Comparison of ENCODE assay signal across 16 cellular contexts in the genomic region with DNA sequence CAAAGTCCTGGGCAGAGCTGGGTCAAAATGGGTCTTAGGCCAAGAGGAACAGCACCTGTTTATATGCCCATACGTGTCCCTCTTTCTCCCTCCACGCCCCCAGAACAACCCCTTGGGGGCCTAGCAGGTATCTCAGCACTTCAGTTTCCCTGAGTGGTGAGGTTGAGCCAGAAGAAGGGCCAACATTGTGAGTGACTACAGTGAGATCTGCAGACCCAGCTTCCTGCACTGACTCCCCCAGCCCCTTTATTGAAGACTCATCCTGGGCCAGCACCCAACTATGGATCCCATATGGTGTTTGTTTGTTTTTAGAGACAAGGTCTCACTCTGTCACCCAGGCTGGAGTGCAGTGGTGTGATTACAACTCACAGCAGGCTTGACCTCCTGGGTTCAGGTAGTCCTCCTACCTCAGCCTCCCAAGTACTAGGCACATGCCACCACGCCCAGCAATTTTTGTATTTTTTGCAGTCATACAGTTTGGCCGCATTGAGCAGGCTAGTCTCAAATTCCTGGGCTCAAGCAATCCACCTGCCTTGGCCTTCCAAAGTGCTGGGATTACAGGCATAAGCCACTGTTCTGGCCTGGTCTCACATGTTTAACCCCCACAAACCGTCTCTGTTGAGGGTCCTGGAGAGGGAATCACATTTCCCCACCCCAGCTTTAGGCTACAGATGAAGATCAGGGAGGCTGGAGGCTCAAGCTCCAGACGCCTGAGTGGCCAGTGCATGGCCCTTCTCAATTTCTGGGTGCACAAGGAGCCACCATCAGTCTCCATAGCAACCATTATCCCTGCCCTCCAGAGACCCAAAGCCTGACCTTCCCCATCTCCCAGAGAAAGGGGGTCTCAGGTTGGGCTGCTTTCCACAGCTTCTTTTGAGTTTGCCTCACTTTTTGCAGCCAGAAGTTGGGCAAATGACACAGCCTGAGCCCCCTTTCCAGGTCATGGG. TPM values are rescaled to one million over a fixed set of nuclear protein-coding genes. Genes with fewer than 3 reads are reported as not detected.
DNase-seq lines count a peak whose midpoint lies in the region; ATAC-seq, FAIRE-seq and TF ChIP-seq lines count a peak whose summit lies in the region.
"Had no signal": no experiment of that assay in that cellular context is flagged by ENCODE, and none has a peak within 500 bp of the region (broad histone marks: within the 10 kb centered on the region; RNA-seq: fewer than 3 reads in every experiment).

No MANE protein-coding gene starts in this region.

- H3K36me3 Mint-ChIP-seq in CD14-positive monocyte = peaks cover 10 to 16% of the 10 kb centered on the region in 2 donors
- peaks cover 6% of the 10 kb centered on the region for H3K36me3 Mint-ChIP-seq in endodermal cell (ENCODE audit: low read depth)

- no peaks in the 10 kb centered on the region for H4K20me1 ChIP-seq in HCT116 (ENCODE audit: insufficient read depth)

- no peak for TF ChIP-seq RAD21 in HCT116 (IDR thresholded peaks at IDR 0.05; ENCODE audit: low read depth)

- peaks cover 0 to 10% (median 6%) of the 10 kb centered on the region in 7 donors for H3K9me3 Mint-ChIP-seq in CD14-positive monocyte
- H3K9me3 Mint-ChIP-seq in endodermal cell = no peaks in the 10 kb centered on the region
- H3K9me3 Mint-ChIP-seq: activated naive CD4-positive, alpha-beta T cell treated with anti-CD3 and anti-CD28 coated beads for 36 hours had no signal

- H3K27ac ChIP-seq in HCT116 (ENCODE audit: low read depth, low read length) (peak overlapping the region; percentile 88; the same call in 1 of the 2 replicates), endodermal cell (ENCODE audit: low read depth, low read length) (no peak overlapping the region), pancreas (peak overlapping the region; percentile 93 to 96 (median 94))
- H3K27ac ChIP-seq: coronary artery, HL-60 had no signal

- BruUV-seq in HCT116 (replicated peaks; lab: Mats Ljungman, UMichigan) = no TSS peak

- no peak for FAIRE-seq in pancreas (lab: Jason Lieb, UNC)

- 0 out of 2 replicates have a peak overlapping the region, but pooled peaks have one; percentile 95 for H3K4me2 ChIP-seq in HCT116 (ENCODE audit: low read length)

- H3K27me3 ChIP-seq in HCT116 (ENCODE audit: insufficient read depth, low read length) = no peaks in the 10 kb centered on the region
- H3K27me3 ChIP-seq in endodermal cell (ENCODE audit: control insufficient read depth, insufficient read depth, low read length, poor library complexity, severe bottlenecking) = peaks cover 35% of the 10 kb centered on the region
- no peaks in the 10 kb centered on the region for H3K27me3 ChIP-seq in pancreas

- H3K4me1 Mint-ChIP-seq in CD14-positive monocyte (peaks cover 35% of the 10 kb centered on the region), endodermal cell (peaks cover 25% of the 10 kb centered on the region)

- H3K4me3 Mint-ChIP-seq in CD14-positive monocyte = peak overlapping the region in 1 of 2 donors; percentile 81
- peak overlapping the region; percentile 55 for H3K4me3 Mint-ChIP-seq in endodermal cell

- RAD21 ChIA-PET in HCT116 (lab: Charles Lee; ENCODE audit: low non-redundant PET in 1 of 2, low total read pairs in 2 of 2, uncharacterized antibody in 2 of 2, unreplicated experiment in 2 of 2) = no interaction called here

- POLR2A ChIA-PET in HCT116 (lab: Charles Lee) = no interaction called here

- DNase-seq in CD14-positive monocyte (ENCODE audit: low spot score) (peak; percentile 32), HCT116 (ENCODE audit: low read depth, low spot score) (no peak), endodermal cell (no peak), pancreas (peak in 5 of 6 donors; percentile 8 to 45 (median 15)), left lobe of liver (ENCODE audit: low spot score) (no peak)
- DNase-seq: activated CD4-positive, alpha-beta T cell treated with anti-CD3 and anti-CD28 coated beads for 1 hour; activated naive CD4-positive, alpha-beta T cell treated with anti-CD3 and anti-CD28 coated beads for 36 hours; DMS153; foreskin fibroblast; NCI-H524 treated with DMSO at 0.1 percent for 48 hours; SIG-M5 had no signal

- H3K9me3 ChIP-seq in HCT116 (ENCODE audit: control insufficient read depth in 1 of 2, insufficient read depth in 1 of 2, low read depth in 1 of 2, low read length in 2 of 2) (no peaks in the 10 kb centered on the region), endodermal cell (ENCODE audit: control insufficient read depth, low read length) (no peaks in the 10 kb centered on the region), pancreas (no peaks in the 10 kb centered on the region)

- H3K4me3 ChIP-seq in HCT116 (replicated peaks in 1 of 2; ENCODE audit: low read depth in 1 of 2, low read length in 2 of 2) (no peak overlapping the region), endodermal cell (ENCODE audit: low read length) (no peak overlapping the region), pancreas (peak overlapping the region in 1 of 4 donors; percentile 70)
- H3K4me3 ChIP-seq: lung had no signal

- H3K36me3 ChIP-seq in HCT116 (ENCODE audit: control insufficient read depth in 1 of 2, insufficient read depth in 2 of 2, low read length in 2 of 2) = peaks cover 0 to 13% of the 10 kb centered on the region in 2 experiments; a peak in 3 of 4 replicates
- H3K36me3 ChIP-seq in endodermal cell (ENCODE audit: control insufficient read depth, insufficient read depth, low read length) = no peaks in the 10 kb centered on the region
- H3K36me3 ChIP-seq in pancreas = no peaks in the 10 kb centered on the region

- no peak for TF ChIP-seq POLR2A in HCT116 (IDR thresholded peaks at IDR 0.05; ENCODE audit: borderline replicate concordance, extremely low read depth, insufficient read depth, insufficient read length)

- H3K27me3 Mint-ChIP-seq in CD14-positive monocyte (ENCODE audit: low read depth in 3 of 3) = peaks cover 19 to 35% (median 34%) of the 10 kb centered on the region in 3 donors
- H3K27me3 Mint-ChIP-seq in endodermal cell (ENCODE audit: insufficient read depth) = peaks cover 21% of the 10 kb centered on the region

- CTCF ChIA-PET in HCT116 (lab: Charles Lee) = no interaction called here

- no peak overlapping the region for H2AFZ ChIP-seq in HCT116 (ENCODE audit: low read depth, low read length, poor library complexity, severe bottlenecking)

- 89 to 90% methylated on average over 5 to 6 of the region's 6 CpGs for WGBS in endodermal cell (ENCODE audit: insufficient coverage in 1 of 2, insufficient read length in 1 of 2), 2 experiments
- WGBS in pancreas, 2 donors = 83 to 84% methylated on average over 6 of the region's 6 CpGs

- TF ChIP-seq CTCF in CD14-positive monocyte (IDR thresholded peaks at IDR 0.05) (no peak), HCT116 (IDR thresholded peaks at IDR 0.05 in 2 of 3, conservative IDR thresholded peaks at IDR 0.05 in 1 of 3; ENCODE audit: borderline replicate concordance in 1 of 3, insufficient read depth in 1 of 3, low read depth in 2 of 3, low read length in 2 of 3) (no peak), endodermal cell (conservative IDR thresholded peaks at IDR 0.05) (no peak), pancreas (IDR thresholded peaks at IDR 0.05) (no peak)

- H3K9ac ChIP-seq in HCT116 (ENCODE audit: low read length) (no peak overlapping the region), endodermal cell (ENCODE audit: extremely low read depth, low read length, poor library complexity, severe bottlenecking) (no peak overlapping the region)

- peaks cover 27% of the 10 kb centered on the region for H3K79me2 ChIP-seq in HCT116 (ENCODE audit: insufficient read depth, low read length)

- H3K9me2 ChIP-seq in HCT116 (ENCODE audit: insufficient read depth) = no peaks in the 10 kb centered on the region

- ATAC-seq in HCT116 = no peak
- no peak for ATAC-seq in pancreas
- ATAC-seq in GM19467 (IDR thresholded peaks at IDR 0.05; ENCODE audit: unreplicated experiment) = no peak
- ATAC-seq in GM19455 (IDR thresholded peaks at IDR 0.05; ENCODE audit: unreplicated experiment) = no peak
- ATAC-seq in left lobe of liver = no peak

- H3K4me1 ChIP-seq in HCT116 (ENCODE audit: control insufficient read depth in 1 of 2, insufficient read depth in 2 of 2, low read length in 2 of 2) (peaks cover 17 to 31% of the 10 kb centered on the region in 2 experiments), endodermal cell (ENCODE audit: control insufficient read depth, insufficient read depth, low read length) (peaks cover 2% of the 10 kb centered on the region), pancreas (peaks cover 18 to 21% (median 19%) of the 10 kb centered on the region in 3 donors)

- intact Hi-C loops in CD14-positive monocyte (cut with micrococcal nuclease) (no loop called here), HCT116 (cut with micrococcal nuclease) (no loop called here), pancreas (cut with DNase I) (no loop called here)

- H3K27ac Mint-ChIP-seq in CD14-positive monocyte (no peak overlapping the region), endodermal cell (peak overlapping the region; percentile 91)
- H3K27ac Mint-ChIP-seq: activated naive CD4-positive, alpha-beta T cell treated with anti-CD3 and anti-CD28 coated beads for 36 hours had no signal

RNA-seq across cellular contexts. Expression of a gene that starts 1.7 kb away (rescaled TPM):
- polyA plus RNA-seq in CD14-positive monocyte (not detected), pancreas (10 to 100 TPM; 48.2 to 48.4 TPM)
- total RNA-seq in HCT116 (2021; ENCODE audit: unreplicated experiment) (67.6 TPM), endodermal cell (10 to 100 TPM; 28.5 to 35.2 TPM), pancreas (10 to 100 TPM in 5 of 6 donors, 1 to 10 TPM in 1; 9.0 to 20.4 (median 16.9) TPM), left lobe of liver (2.9 TPM)
- 60.8 and 61.4 TPM in 2 replicates for polyA plus RNA-seq in HCT116 (2012)
- 15.0 TPM for polyA plus RNA-seq in endodermal cell (2013, experiment 1 of 2)
- polyA plus RNA-seq in endodermal cell (2013, experiment 2 of 2) = 6.5 TPM

RNA-seq across cellular contexts. Expression of a gene that starts 3.1 kb away (rescaled TPM):
- polyA plus RNA-seq in CD14-positive monocyte (10 to 100 TPM; 33.8 to 35.1 TPM), pancreas (10 to 100 TPM; 39.2 to 44.3 TPM)
- total RNA-seq in HCT116 (2021; ENCODE audit: unreplicated experiment) (33.2 TPM), endodermal cell (10 to 100 TPM; 32.2 to 37.8 TPM), pancreas (10 to 100 TPM; 18.6 to 26.8 (median 23.6) TPM), left lobe of liver (37.0 TPM)
- 30.0 and 37.6 TPM in 2 replicates for polyA plus RNA-seq in HCT116 (2012)
- 22.9 TPM for polyA plus RNA-seq in endodermal cell (2013, experiment 1 of 2)
- polyA plus RNA-seq in endodermal cell (2013, experiment 2 of 2) = 18.8 TPM

RNA-seq across cellular contexts. Expression of a gene that starts 13.7 kb away (rescaled TPM):
- polyA plus RNA-seq in CD14-positive monocyte (not detected), pancreas (1 to 10 TPM in 1 of 2 donors, under 1 TPM in 1; 0.12 to 1.3 TPM)
- total RNA-seq in HCT116 (2021; ENCODE audit: unreplicated experiment) (0.96 TPM), endodermal cell (1 to 10 TPM; 1.1 to 1.5 TPM), pancreas (under 1 TPM in 5 of 6 donors, not detected in 1; 0.28 to 0.66 (median 0.40) TPM), left lobe of liver (0.68 TPM)
- 0.07 and 0.17 TPM in 2 replicates for polyA plus RNA-seq in HCT116 (2012)
- 1.2 TPM for polyA plus RNA-seq in endodermal cell (2013, experiment 1 of 2)
- polyA plus RNA-seq in endodermal cell (2013, experiment 2 of 2) = not detected

RNA-seq across cellular contexts. Expression of a gene that starts 35.4 kb away (rescaled TPM):
- polyA plus RNA-seq in CD14-positive monocyte (not detected), pancreas (10 to 100 TPM; 22.5 to 31.6 TPM)
- total RNA-seq in HCT116 (2021; ENCODE audit: unreplicated experiment) (10.1 TPM), endodermal cell (10 to 100 TPM; 11.2 to 12.8 TPM), pancreas (10 to 100 TPM; 21.3 to 49.7 (median 40.6) TPM), left lobe of liver (8.0 TPM)
- polyA plus RNA-seq in HCT116 (2012) = 6.8 and 8.2 TPM in 2 replicates
- 23.9 TPM for polyA plus RNA-seq in endodermal cell (2013, experiment 1 of 2)
- 18.4 TPM for polyA plus RNA-seq in endodermal cell (2013, experiment 2 of 2)

Comparison
In these comparisons a context has a peak if more than half of its experiments do, and no peak if none do; other contexts are left out.
1. DNase-seq: peak in CD14-positive monocyte (single experiment) and pancreas (5 of 6); none in HCT116 (single experiment), endodermal cell (single experiment) and left lobe of liver (single experiment).